11 cellular contexts compared by ENCODE assay signal in genomic region chr13:24741016-24741662, GRCh38. TPM values are rescaled to one million over a fixed set of nuclear protein-coding genes. Genes with fewer than 3 reads are reported as not detected.
DNase-seq lines count a peak whose midpoint lies in the region; ATAC-seq and TF ChIP-seq lines count a peak whose summit lies in the region.
"Had no signal": no experiment of that assay in that cellular context is flagged by ENCODE, and none has a peak within 500 bp of the region (broad histone marks: within the 10 kb centered on the region; RNA-seq: fewer than 3 reads in every experiment).

No MANE protein-coding gene starts in this region.

- H3K4me3 ChIP-seq in HL-60 (replicated peaks; ENCODE audit: insufficient read depth, low read length), result no peak overlapping the region
- no peak overlapping the region for H3K4me3 ChIP-seq in astrocyte of the spinal cord (ENCODE audit: low read depth, low read length)
- H3K4me3 ChIP-seq in osteoblast (ENCODE audit: insufficient read depth, low read length), result no peak overlapping the region

- no peaks in the 10 kb centered on the region for H3K36me3 ChIP-seq in osteoblast (ENCODE audit: insufficient read depth, low read length)

- H3K36me3 Mint-ChIP-seq in activated CD4-positive, alpha-beta T cell treated with anti-CD3 and anti-CD28 coated beads for 36 hours (ENCODE audit: low read depth), result no peaks in the 10 kb centered on the region
- no peaks in the 10 kb centered on the region for H3K36me3 Mint-ChIP-seq in natural killer cell
- H3K36me3 Mint-ChIP-seq: naive thymus-derived CD8-positive, alpha-beta T cell had no signal

- peaks cover 21% of the 10 kb centered on the region for H3K27me3 ChIP-seq in HL-60 (ENCODE audit: insufficient read depth, poor library complexity, severe bottlenecking)
- H3K27me3 ChIP-seq in osteoblast (ENCODE audit: insufficient read depth, low read length), result peaks cover 2% of the 10 kb centered on the region

- in situ Hi-C loops in astrocyte of the spinal cord (cut with HindIII; ENCODE audit: low sequenced_read_pairs), result no loop called here

- H3K27me3 Mint-ChIP-seq in activated CD4-positive, alpha-beta T cell treated with anti-CD3 and anti-CD28 coated beads for 36 hours, result peaks cover 20% of the 10 kb centered on the region
- peaks cover 9 to 13% of the 10 kb centered on the region in 2 donors for H3K27me3 Mint-ChIP-seq in natural killer cell (ENCODE audit: low read depth in 2 of 2)

- no peaks in the 10 kb centered on the region for H3K4me1 ChIP-seq in osteoblast (ENCODE audit: insufficient read depth, low read length)

- no peak overlapping the region for H3K4me2 ChIP-seq in osteoblast (ENCODE audit: insufficient read depth, low read length)

- H3K27ac ChIP-seq in HL-60 (replicated peaks) (no peak overlapping the region), osteoblast (ENCODE audit: low read depth, low read length) (no peak overlapping the region)

- peak; percentile 27 for DNase-seq in activated CD4-positive, alpha-beta T cell treated with anti-CD3 and anti-CD28 coated beads for 36 hours
- DNase-seq in activated CD4-positive, alpha-beta T cell treated with anti-CD3 and anti-CD28 coated beads, Interleukin-2, amount 50 U/mL, for 48 hours, result no peak
- DNase-seq in HL-60 (ENCODE audit: low read depth in 1 of 2, low spot score in 1 of 2) (no peak), astrocyte of the spinal cord (ENCODE audit: low read depth, low spot score) (no peak), osteoblast (ENCODE audit: insufficient read length, low spot score, missing footprints) (peak; percentile 83), NCI-H1694 (lab: John Stamatoyannopoulos, UW) (no peak), natural killer cell (no peak), dermis blood vessel endothelial cell (no peak)
- DNase-seq: activated CD4-positive, alpha-beta T cell treated with anti-CD3 and anti-CD28 coated beads for 48 hours; naive thymus-derived CD8-positive, alpha-beta T cell had no signal

- no peak overlapping the region for H2AFZ ChIP-seq in osteoblast (ENCODE audit: low read length)

- H3K9me3 ChIP-seq in osteoblast (ENCODE audit: low read depth, low read length), result no peaks in the 10 kb centered on the region

- POLR2A ChIA-PET in activated CD4-positive, alpha-beta T cell treated with anti-CD3 and anti-CD28 coated beads for 36 hours (lab: Charles Lee), result no interaction called here

- H3K27ac Mint-ChIP-seq in activated CD4-positive, alpha-beta T cell treated with anti-CD3 and anti-CD28 coated beads for 36 hours, result no peak overlapping the region
- no peak overlapping the region for H3K27ac Mint-ChIP-seq in natural killer cell

- TF ChIP-seq CTCF in HL-60 (IDR thresholded peaks at IDR 0.05; ENCODE audit: insufficient read depth, low read length) (peak; percentile 7), astrocyte of the spinal cord (IDR thresholded peaks at IDR 0.05; ENCODE audit: low read depth, low read length) (peak; percentile 19), osteoblast (IDR thresholded peaks at IDR 0.05; ENCODE audit: extremely low read depth, low read depth, low read length) (peak; percentile 27), natural killer cell (IDR thresholded peaks at IDR 0.05) (no peak)

- no peaks in the 10 kb centered on the region for H4K20me1 ChIP-seq in osteoblast (ENCODE audit: insufficient read depth, low read length)

- no peaks in the 10 kb centered on the region for H3K79me2 ChIP-seq in osteoblast (ENCODE audit: insufficient read depth, low read length)

- intact Hi-C loops in activated CD4-positive, alpha-beta T cell treated with anti-CD3 and anti-CD28 coated beads for 36 hours (cut with DNase I, micrococcal nuclease), result loop anchor here in 1 of 2 experiments (5.0 to 10.0 kb wide), 2 partner anchors 211 to 254 kb away; no protein-coding TSS in a partner anchor
- intact Hi-C loops in natural killer cell (cut with micrococcal nuclease), result no loop called here

- H3K4me1 Mint-ChIP-seq in activated CD4-positive, alpha-beta T cell treated with anti-CD3 and anti-CD28 coated beads for 36 hours, result no peaks in the 10 kb centered on the region
- H3K4me1 Mint-ChIP-seq in natural killer cell, result no peaks in the 10 kb centered on the region

- H3K9me3 Mint-ChIP-seq in activated CD4-positive, alpha-beta T cell treated with anti-CD3 and anti-CD28 coated beads for 36 hours (ENCODE audit: low read depth), result no peaks in the 10 kb centered on the region
- no peaks in the 10 kb centered on the region for H3K9me3 Mint-ChIP-seq in natural killer cell
- H3K9me3 Mint-ChIP-seq: naive thymus-derived CD8-positive, alpha-beta T cell had no signal

- no peak overlapping the region for H3K4me3 Mint-ChIP-seq in activated CD4-positive, alpha-beta T cell treated with anti-CD3 and anti-CD28 coated beads for 36 hours
- H3K4me3 Mint-ChIP-seq in natural killer cell, result no peak overlapping the region
- H3K4me3 Mint-ChIP-seq: naive thymus-derived CD8-positive, alpha-beta T cell had no signal

- ATAC-seq in activated CD4-positive, alpha-beta T cell treated with anti-CD3 and anti-CD28 coated beads for 36 hours, result no peak
- ATAC-seq in natural killer cell, result no peak
- ATAC-seq: naive thymus-derived CD8-positive, alpha-beta T cell had no signal

- CTCF ChIA-PET in activated CD4-positive, alpha-beta T cell treated with anti-CD3 and anti-CD28 coated beads for 36 hours (lab: Charles Lee), result interaction anchor here (0.8 to 1.4 kb wide), 3 partner anchors 14 to 47 kb away, joined by 3 to 4 read pairs (median 3); no protein-coding TSS in a partner anchor

RNA-seq across cellular contexts. Expression of gene RNF17, which starts 22.8 kb away (rescaled TPM):
- under 1 TPM; 0.43 to 0.47 TPM for total RNA-seq in activated CD4-positive, alpha-beta T cell treated with anti-CD3 and anti-CD28 coated beads for 36 hours
- total RNA-seq in osteoblast (under 0.01 TPM in 1 of 2 replicates, not detected in the other), natural killer cell (not detected), dermis blood vessel endothelial cell (0.09 TPM in 1 of 2 replicates, not detected in the other)
- total RNA-seq: naive thymus-derived CD8-positive, alpha-beta T cell; urinary bladder had no signal

Comparison
In these comparisons a context has a peak if more than half of its experiments do, and no peak if none do; other contexts are left out.
1. DNase-seq: peak in activated CD4-positive, alpha-beta T cell treated with anti-CD3 and anti-CD28 coated beads for 36 hours (single experiment) and osteoblast (single experiment); none in activated CD4-positive, alpha-beta T cell treated with anti-CD3 and anti-CD28 coated beads, Interleukin-2, amount 50 U/mL, for 48 hours (0 of 2), HL-60 (0 of 2), astrocyte of the spinal cord (single experiment), NCI-H1694 (single experiment), natural killer cell (single experiment) and dermis blood vessel endothelial cell (single experiment).